Comparison of ENCODE assay signal across 8 cellular contexts in the genomic region with DNA sequence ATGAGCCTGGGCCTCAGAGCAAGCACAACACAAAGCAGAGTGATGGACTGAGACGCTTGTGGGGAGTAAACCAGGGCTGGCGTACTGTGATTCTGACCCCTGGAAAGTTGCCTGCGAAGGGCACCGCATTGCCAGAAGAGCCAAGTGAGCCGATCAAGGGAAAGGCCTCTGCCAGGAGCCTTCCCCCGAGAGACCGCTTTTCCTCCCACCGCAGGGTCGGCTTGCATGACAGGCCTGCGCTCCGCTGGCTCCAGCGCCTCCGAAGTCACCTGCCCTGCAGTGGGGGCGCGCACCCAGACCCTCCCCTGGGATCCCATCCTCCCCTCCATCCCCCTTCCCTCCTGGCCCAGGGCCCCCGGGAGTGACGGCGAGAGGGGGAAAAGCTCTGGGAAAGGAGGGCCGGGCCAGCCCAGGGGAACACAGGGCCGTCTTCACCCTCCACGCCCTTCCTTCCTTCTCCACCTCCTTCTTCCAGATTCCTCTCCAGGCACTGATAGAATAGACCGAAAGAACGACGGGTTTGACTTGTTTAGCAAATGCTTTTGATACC.
DNase-seq lines count a peak whose midpoint lies in the region; ATAC-seq and TF ChIP-seq lines count a peak whose summit lies in the region.

No MANE protein-coding gene starts in this region.

- H3K4me3 ChIP-seq in Jurkat, Clone E6-1 (ENCODE audit: low read length): peak overlapping the region; percentile 43
- H3K4me3 ChIP-seq in adrenal gland (peak overlapping the region in 3 of 4 donors; percentile 11 to 58 (median 57)), iPS-18a (ENCODE audit: low read length) (peak overlapping the region; percentile 55), smooth muscle cell (peak overlapping the region; percentile 67)

- ATAC-seq in GM21529 (IDR thresholded peaks at IDR 0.05; ENCODE audit: unreplicated experiment): peak; percentile 25

- H3K9ac ChIP-seq in ES-I3 (ENCODE audit: low read depth, low read length): peak overlapping the region; percentile 66
- H3K9ac ChIP-seq in iPS-18a (ENCODE audit: low read length): peak overlapping the region; percentile 39
- peak overlapping the region; percentile 45 for H3K9ac ChIP-seq in smooth muscle cell (ENCODE audit: low read depth)

- no peak for TF ChIP-seq CTCF in adrenal gland (IDR thresholded peaks at IDR 0.05)
- TF ChIP-seq CTCF in smooth muscle cell (IDR thresholded peaks at IDR 0.05; ENCODE audit: borderline replicate concordance, insufficient read depth, poor library complexity, severe bottlenecking): no peak

- H3K27ac ChIP-seq in adrenal gland (peak overlapping the region in 4 of 5 donors; percentile 38 to 87 (median 72)), iPS-18a (ENCODE audit: low read length) (no peak overlapping the region), smooth muscle cell (ENCODE audit: low read depth) (no peak overlapping the region)

- H3K36me3 ChIP-seq in ES-I3 (ENCODE audit: insufficient read depth, low read length): no peaks in the 10 kb centered on the region
- no peaks in the 10 kb centered on the region for H3K36me3 ChIP-seq in adrenal gland (replicated peaks in 1 of 2)
- no peaks in the 10 kb centered on the region for H3K36me3 ChIP-seq in iPS-18a (ENCODE audit: control insufficient read depth, low read depth, low read length)
- no peaks in the 10 kb centered on the region for H3K36me3 ChIP-seq in smooth muscle cell (ENCODE audit: low read depth)

- no peak for TF ChIP-seq POLR2A in adrenal gland (IDR thresholded peaks at IDR 0.05)

- peak overlapping the region; percentile 91 for H2AFZ ChIP-seq in smooth muscle cell (ENCODE audit: low read depth)

- no peak for DNase-seq in Jurkat, Clone E6-1 (ENCODE audit: low read depth, low spot score)
- DNase-seq in adrenal gland: peak in 6 of 7 donors; percentile 9 to 62 (median 30)
- DNase-seq in smooth muscle cell (lab: John Stamatoyannopoulos, UW; ENCODE audit: unreplicated experiment): no peak
- no peak for DNase-seq in NCI-H82 treated with DMSO at 0.1 percent for 48 hours (lab: John Stamatoyannopoulos, UW; ENCODE audit: unreplicated experiment)
- no peak for DNase-seq in NCI-H2081 (lab: John Stamatoyannopoulos, UW)

- 12 to 20% (median 14%) methylated on average over 20 to 24 of the region's 24 CpGs for WGBS in adrenal gland, 4 donors
- 24% methylated on average over 22 of the region's 24 CpGs for whole genome bisulfite sequencing in smooth muscle cell (ENCODE audit: low lambda C conversion rate)

- no peaks in the 10 kb centered on the region for H4K20me1 ChIP-seq in smooth muscle cell (ENCODE audit: low read depth)

- H3K27me3 ChIP-seq in adrenal gland (no peaks in the 10 kb centered on the region), iPS-18a (ENCODE audit: control insufficient read depth, insufficient read depth, low read length) (peaks cover 18% of the 10 kb centered on the region), smooth muscle cell (ENCODE audit: low read depth) (no peaks in the 10 kb centered on the region)

- H3K79me2 ChIP-seq in smooth muscle cell (ENCODE audit: low read depth): no peaks in the 10 kb centered on the region

- peak overlapping the region; percentile 95 for H3K4me2 ChIP-seq in smooth muscle cell

- no peaks in the 10 kb centered on the region for H3F3A ChIP-seq in smooth muscle cell (ENCODE audit: low read depth)

- H3K9me3 ChIP-seq in ES-I3 (ENCODE audit: control insufficient read depth, insufficient read depth, low read length) (no peaks in the 10 kb centered on the region; the same call in 1 of the 2 replicates), adrenal gland (replicated peaks in 1 of 3) (no peaks in the 10 kb centered on the region), iPS-18a (ENCODE audit: control insufficient read depth, low read depth, low read length) (no peaks in the 10 kb centered on the region), smooth muscle cell (replicated peaks; ENCODE audit: low read depth) (no peaks in the 10 kb centered on the region)

- intact Hi-C loops in adrenal gland (cut with DNase I): loop anchor here (5.0 to 10.0 kb wide), 2 partner anchors 166 to 209 kb away; a partner anchor contains a TSS

- H3K4me1 ChIP-seq in ES-I3 (ENCODE audit: insufficient read depth, low read length): no peaks in the 10 kb centered on the region
- H3K4me1 ChIP-seq in adrenal gland (replicated peaks in 1 of 2): peaks cover 4 to 8% of the 10 kb centered on the region in 2 donors
- peaks cover 5% of the 10 kb centered on the region for H3K4me1 ChIP-seq in iPS-18a (ENCODE audit: control insufficient read depth, low read depth, low read length)
- H3K4me1 ChIP-seq in smooth muscle cell (ENCODE audit: low read depth): no peaks in the 10 kb centered on the region

Comparison
In these comparisons a context has a peak if more than half of its experiments do, and no peak if none do; other contexts are left out.
1. DNase-seq: peak in adrenal gland (6 of 7); none in Jurkat, Clone E6-1 (single experiment), smooth muscle cell (single experiment), NCI-H82 treated with DMSO at 0.1 percent for 48 hours (single experiment) and NCI-H2081 (0 of 2).
2. H3K27ac ChIP-seq: peak in adrenal gland (4 of 5); none in iPS-18a (single experiment) and smooth muscle cell (single experiment).
3. Peak in every context shown above with its lines, with median percentiles within 50 percentile points of each other: H3K9ac ChIP-seq and H3K4me3 ChIP-seq.